ENCODE assay signal across 23 cellular contexts in the genomic region with DNA sequence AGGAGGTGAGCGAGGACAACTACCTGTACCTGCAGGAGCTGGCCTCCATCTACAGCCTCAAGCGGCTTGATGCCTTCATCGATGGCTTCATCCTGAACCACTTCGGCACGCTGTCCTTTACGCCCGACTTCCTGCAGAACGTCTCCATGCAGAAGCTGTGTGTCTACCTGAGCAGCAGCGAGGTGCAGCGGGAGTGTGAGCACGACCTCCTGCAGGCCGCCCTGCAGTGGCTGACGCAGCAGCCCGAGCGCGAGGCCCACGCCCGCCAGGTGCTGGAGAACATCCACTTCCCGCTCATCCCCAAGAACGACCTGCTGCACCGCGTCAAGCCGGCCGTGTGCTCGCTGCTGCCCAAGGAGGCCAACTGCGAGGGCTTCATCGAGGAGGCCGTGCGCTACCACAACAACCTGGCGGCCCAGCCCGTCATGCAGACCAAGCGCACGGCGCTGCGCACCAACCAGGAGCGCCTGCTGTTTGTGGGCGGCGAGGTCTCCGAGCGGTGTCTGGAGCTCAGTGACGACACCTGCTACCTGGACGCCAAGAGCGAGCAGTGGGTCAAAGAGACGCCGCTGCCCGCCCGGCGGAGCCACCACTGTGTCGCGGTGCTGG.
"Had no signal": no experiment of that assay in that cellular context is flagged by ENCODE, and none has a peak within 500 bp of the region (broad histone marks: within the 10 kb centered on the region; RNA-seq: fewer than 3 reads in every experiment).

No MANE protein-coding gene starts in this region.

- H3K9me3 Mint-ChIP-seq: activated T-cell treated with anti-CD3 and anti-CD28 coated beads, Interleukin-2, amount 50 U/mL, for 72 hours had no signal

- H3K27ac ChIP-seq: gastroesophageal sphincter, hepatocyte, pancreas, prostate gland, sigmoid colon, suprapubic skin, tibial artery, upper lobe of right lung had no signal

- H3K4me3 Mint-ChIP-seq: activated T-cell treated with anti-CD3 and anti-CD28 coated beads, Interleukin-2, amount 50 U/mL, for 72 hours had no signal

- H3K27me3 Mint-ChIP-seq: T-helper 17 cell had no signal

- H3K4me1 ChIP-seq: gastroesophageal sphincter, pancreas, prostate gland, sigmoid colon, suprapubic skin, upper lobe of right lung had no signal

- H3K27ac Mint-ChIP-seq: activated T-cell treated with anti-CD3 and anti-CD28 coated beads, Interleukin-2, amount 50 U/mL, for 72 hours had no signal

- H3K4me3 ChIP-seq: gastroesophageal sphincter, hepatocyte, mucosa of descending colon, pancreas, prostate gland, sigmoid colon, suprapubic skin, tibial artery, upper lobe of right lung had no signal

- H3K9me3 ChIP-seq: gastroesophageal sphincter, mucosa of descending colon, pancreas, prostate gland, sigmoid colon, suprapubic skin, tibial artery, upper lobe of right lung had no signal

- DNase-seq: activated naive CD4-positive, alpha-beta T cell; activated T-cell treated with anti-CD3 and anti-CD28 coated beads, Interleukin-2, amount 50 U/mL, for 72 hours; amygdala; caudate nucleus; islet precursor cell; left cardiac atrium; left ventricle myocardium superior; mucosa of descending colon; nucleus accumbens; pancreas; retina; sigmoid colon; small intestine; stimulated activated CD4-positive, alpha-beta T cell treated with anti-CD3 and anti-CD28 coated beads, Interleukin-1b, Interleukin-23, amount 100 ng/mL, for 48 hours; SW 1271; T-helper 17 cell; T1000; tibial artery; upper lobe of right lung had no signal

- H3K27me3 ChIP-seq: gastroesophageal sphincter, hepatocyte, pancreas, sigmoid colon, suprapubic skin, tibial artery, upper lobe of right lung had no signal

- ATAC-seq: activated T-cell treated with anti-CD3 and anti-CD28 coated beads, Interleukin-2, amount 50 U/mL, for 72 hours; gastroesophageal sphincter; left cardiac atrium; left ventricle myocardium superior; mucosa of descending colon; pancreas; upper lobe of right lung had no signal
